In genomic region chr1:182015360-182015759, GRCh38 we compare ENCODE assay signal across 20 cellular contexts. TPM values are rescaled to one million over a fixed set of nuclear protein-coding genes. Genes with fewer than 3 reads are reported as not detected.
DNase-seq lines count a peak whose midpoint lies in the region; TF ChIP-seq lines count a peak whose summit lies in the region.
"Had no signal": no experiment of that assay in that cellular context is flagged by ENCODE, and none has a peak within 500 bp of the region (broad histone marks: within the 10 kb centered on the region; RNA-seq: fewer than 3 reads in every experiment).

No MANE protein-coding gene starts in this region.

- no peak overlapping the region for H2BK5ac ChIP-seq in H9 (ENCODE audit: insufficient read length, low read length)

- peaks cover 8 to 29% (median 9%) of the 10 kb centered on the region in 3 experiments for H3K36me3 Mint-ChIP-seq in H9 (ENCODE audit: insufficient read depth in 1 of 3, low read depth in 3 of 3)
- H3K36me3 Mint-ChIP-seq: mesothelial cell of epicardium had no signal

- no peak overlapping the region for H3K18ac ChIP-seq in H9 (ENCODE audit: insufficient read length, low read depth, low read length)

- TF ChIP-seq POLR2A in vagina (IDR thresholded peaks at IDR 0.05) = no peak

- no peak overlapping the region for H3K4me2 ChIP-seq in H9 (ENCODE audit: insufficient read depth, insufficient read length, low read length)

- no peak overlapping the region for H2BK15ac ChIP-seq in H9 (ENCODE audit: low read depth, low read length)

- no peak overlapping the region for H4K5ac ChIP-seq in H9 (ENCODE audit: insufficient read length, low read depth, low read length)

- H3K9me3 ChIP-seq in H9 (ENCODE audit: control insufficient read depth, low read depth, low read length) (no peaks in the 10 kb centered on the region), vagina (no peaks in the 10 kb centered on the region)

- no peaks in the 10 kb centered on the region for H3K23me2 ChIP-seq in H9 (ENCODE audit: insufficient read length, low read depth, low read length, poor library complexity, severe bottlenecking)

- H3K4ac ChIP-seq in H9 (ENCODE audit: low read depth, low read length) = no peak overlapping the region

- DNase-seq in NCI-H82 (lab: John Stamatoyannopoulos, UW) = peak; percentile 8
- no peak for DNase-seq in NCI-H82 treated with DMSO at 0.1 percent for 48 hours (lab: John Stamatoyannopoulos, UW; ENCODE audit: unreplicated experiment)
- no peak for DNase-seq in H9
- DNase-seq in SK-MEL-5 (ENCODE audit: low read depth, low spot score) = peak; percentile 55
- peak; percentile 5 to 64 for DNase-seq in lung microvascular endothelial cell (ENCODE audit: low read depth in 2 of 2)
- DNase-seq in vagina (ENCODE audit: extremely low spot score in 2 of 2) = no peak
- no peak for DNase-seq in HuH-7.5 (ENCODE audit: low spot score)
- no peak for DNase-seq in SW480 (ENCODE audit: low spot score)
- DNase-seq: activated CD4-positive, alpha-beta T cell treated with anti-CD3 and anti-CD28 coated beads for 48 hours; effector CD4-positive, alpha-beta T cell; foreskin fibroblast; occipital lobe; stimulated activated naive CD4-positive, alpha-beta T cell; upper lobe of left lung had no signal

- H3K27me3 ChIP-seq in H9 (ENCODE audit: insufficient read depth, low read length) (no peaks in the 10 kb centered on the region), vagina (no peaks in the 10 kb centered on the region)
- H3K27me3 ChIP-seq: upper lobe of left lung had no signal

- no peak overlapping the region for H4K8ac ChIP-seq in H9 (replicated peaks; ENCODE audit: insufficient read length, low read depth, low read length)

- H3K27me3 Mint-ChIP-seq in H9 (ENCODE audit: low read depth) = no peaks in the 10 kb centered on the region

- peak; percentile 63 for TF ChIP-seq CTCF in H9 (conservative IDR thresholded peaks at IDR 0.05)
- TF ChIP-seq CTCF in vagina (IDR thresholded peaks at IDR 0.05) = no peak

- H3K9me3 Mint-ChIP-seq in H9 = peaks cover 23 to 25% of the 10 kb centered on the region in 2 experiments

- no peak overlapping the region for H2BK120ac ChIP-seq in H9 (ENCODE audit: low read depth, low read length, poor library complexity, severe bottlenecking)

- H3K27ac ChIP-seq in H9 (ENCODE audit: insufficient read length, low read depth, low read length) (no peak overlapping the region), vagina (no peak overlapping the region)
- H3K27ac ChIP-seq: skin epidermis, upper lobe of left lung had no signal

- no peaks in the 10 kb centered on the region for H3K4me1 Mint-ChIP-seq in H9
- H3K4me1 Mint-ChIP-seq: mesothelial cell of epicardium had no signal

- H2AK5ac ChIP-seq in H9 (ENCODE audit: insufficient read length, low read length) = no peak overlapping the region

- H3K79me1 ChIP-seq in H9 (ENCODE audit: insufficient read depth, low read depth, low read length, poor library complexity, severe bottlenecking) = no peaks in the 10 kb centered on the region

- H2BK12ac ChIP-seq in H9 (ENCODE audit: insufficient read length, low read depth, low read length) = no peak overlapping the region

- no peak overlapping the region for H3T11ph ChIP-seq in H9 (ENCODE audit: low read length)

- H2BK20ac ChIP-seq in H9 (ENCODE audit: low read depth, low read length, poor library complexity, severe bottlenecking) = no peak overlapping the region

- no peak overlapping the region for H3K4me3 Mint-ChIP-seq in H9
- H3K4me3 Mint-ChIP-seq: mesothelial cell of epicardium; T-helper 1 cell treated with Interleukin-12 subunit alpha and Interleukin-12 subunit beta and Interleukin-4 antibody, amounts not matched to agents 30 μg/mL and 1 μg/mL, for 36 hours had no signal

- H3K27ac Mint-ChIP-seq in H9 = no peak overlapping the region
- H3K27ac Mint-ChIP-seq: activated naive CD4-positive, alpha-beta T cell treated with anti-CD3 and anti-CD28 coated beads, Interleukin-2, amount 50 U/mL, for 72 hours; mesothelial cell of epicardium; T-helper 1 cell treated with Interleukin-12 subunit alpha and Interleukin-12 subunit beta and Interleukin-4 antibody, amounts not matched to agents 30 μg/mL and 1 μg/mL, for 36 hours had no signal

- intact Hi-C loops in vagina (cut with DNase I) = no loop called here

- H4K91ac ChIP-seq in H9 (ENCODE audit: insufficient read length, low read depth, low read length) = no peak overlapping the region

- no peak overlapping the region for H2AFZ ChIP-seq in H9 (ENCODE audit: low read length)

- H3K56ac ChIP-seq in H9 (ENCODE audit: insufficient read length, low read depth, low read length) = no peak overlapping the region

- no peak overlapping the region for H3K9ac ChIP-seq in H9 (ENCODE audit: extremely low read depth, insufficient read length, low read length)

- H3K4me1 ChIP-seq in H9 (ENCODE audit: insufficient read depth, low read length) = no peaks in the 10 kb centered on the region
- H3K4me1 ChIP-seq in vagina = no peaks in the 10 kb centered on the region
- H3K4me1 ChIP-seq: upper lobe of left lung had no signal

- H4K20me1 ChIP-seq in H9 (ENCODE audit: control insufficient read depth, insufficient read depth, insufficient read length) = no peaks in the 10 kb centered on the region

- in situ Hi-C loops in SK-MEL-5 (cut with HindIII; ENCODE audit: low pct_unique_long_range_greater_than_20kb, low sequenced_read_pairs) = no loop called here

- no CpG with 5 or more reads among the region's 2 CpGs for WGBS in H9 (ENCODE audit: extremely low coverage, insufficient read length, low lambda C conversion rate)

- H3K36me3 ChIP-seq in vagina = no peaks in the 10 kb centered on the region
- H3K36me3 ChIP-seq: upper lobe of left lung had no signal

- no peak overlapping the region for H3K14ac ChIP-seq in H9 (ENCODE audit: insufficient read depth, low read length)

- H3K23ac ChIP-seq in H9 (ENCODE audit: insufficient read length, low read depth, low read length) = no peak overlapping the region

- H3K4me3 ChIP-seq in vagina = no peak overlapping the region
- H3K4me3 ChIP-seq: skin epidermis, upper lobe of left lung had no signal

- H3K79me2 ChIP-seq in H9 (ENCODE audit: insufficient read depth, low read length) = no peaks in the 10 kb centered on the region

RNA-seq across cellular contexts. Expression of gene ZNF648, which starts 46.2 kb away (rescaled TPM):
- total RNA-seq in H9 (2021) (1.1 and 1.4 TPM in 2 replicates), lung microvascular endothelial cell (not detected in 2 replicates), vagina (not detected)
- total RNA-seq in SK-MEL-5 (2014; rRNA removed; shearing (Covaris generic)) = 0.43 and 1.1 TPM in 2 replicates
- 0.72 and 0.94 TPM in 2 replicates for polyA plus RNA-seq in SK-MEL-5 (2015; cell fraction: cytosol; rRNA removed)
- polyA plus RNA-seq in SK-MEL-5 (2015; cell fraction: nucleus; rRNA removed) = 1.8 TPM in 2 replicates
- total RNA-seq: MCF 10A had no signal
- polyA plus RNA-seq: AG04450 had no signal

Comparison
In these comparisons a context has a peak if more than half of its experiments do, and no peak if none do; other contexts are left out.
1. DNase-seq: peak in NCI-H82 (single experiment), SK-MEL-5 (single experiment) and lung microvascular endothelial cell (2 of 2); none in NCI-H82 treated with DMSO at 0.1 percent for 48 hours (single experiment), H9 (single experiment), vagina (0 of 2), HuH-7.5 (single experiment) and SW480 (single experiment).